ENCODE assay signal across 15 cellular contexts in genomic region chr4:108988514-108989195, GRCh38.
DNase-seq lines count a peak whose midpoint lies in the region; ATAC-seq and TF ChIP-seq lines count a peak whose summit lies in the region.
"Had no signal": no experiment of that assay in that cellular context is flagged by ENCODE, and none has a peak within 500 bp of the region (broad histone marks: within the 10 kb centered on the region; RNA-seq: fewer than 3 reads in every experiment).

No MANE protein-coding gene starts in this region.

- no peaks in the 10 kb centered on the region for H3K36me3 Mint-ChIP-seq in activated T-helper 17 cell treated with anti-CD3 and anti-CD28 coated beads, Interleukin-2, amount 50 U/mL, for 72 hours (ENCODE audit: low read depth)

- POLR2A ChIA-PET in AG04449 (lab: Yijun Ruan, JAX), result no interaction called here

- H3K27me3 Mint-ChIP-seq in activated T-helper 17 cell treated with anti-CD3 and anti-CD28 coated beads, Interleukin-2, amount 50 U/mL, for 72 hours, result no peaks in the 10 kb centered on the region
- H3K27me3 Mint-ChIP-seq: progenitor cell of endocrine pancreas had no signal

- ATAC-seq in GM19324 (IDR thresholded peaks at IDR 0.05; ENCODE audit: low FRiP score, unreplicated experiment) (peak; percentile 81), HG02970 (IDR thresholded peaks at IDR 0.05; ENCODE audit: low FRiP score, unreplicated experiment) (peak; percentile 86), HG02885 (IDR thresholded peaks at IDR 0.05; ENCODE audit: poor library complexity, unreplicated experiment) (no peak)
- ATAC-seq in activated T-helper 17 cell treated with anti-CD3 and anti-CD28 coated beads, Interleukin-2, amount 50 U/mL, for 72 hours (replicated peaks), result peak; percentile 26
- ATAC-seq: left cardiac atrium had no signal

- H3K36me3 ChIP-seq in suprapubic skin, result no peaks in the 10 kb centered on the region
- H3K36me3 ChIP-seq: SJCRH30, tibial nerve had no signal

- no peak overlapping the region for H3K4me3 ChIP-seq in AG04449 (ENCODE audit: low read depth, low read length)
- H3K4me3 ChIP-seq in suprapubic skin, result no peak overlapping the region
- H3K4me3 ChIP-seq: SJCRH30, tibial nerve had no signal

- no peak for TF ChIP-seq POLR2A in suprapubic skin (IDR thresholded peaks at IDR 0.05)

- no peaks in the 10 kb centered on the region for H3K9me3 ChIP-seq in suprapubic skin
- H3K9me3 ChIP-seq: SJCRH30, tibial nerve had no signal

- H3K27ac Mint-ChIP-seq in activated T-helper 17 cell treated with anti-CD3 and anti-CD28 coated beads, Interleukin-2, amount 50 U/mL, for 72 hours, result no peak overlapping the region
- H3K27ac Mint-ChIP-seq: progenitor cell of endocrine pancreas had no signal

- H3K4me3 Mint-ChIP-seq in activated T-helper 17 cell treated with anti-CD3 and anti-CD28 coated beads, Interleukin-2, amount 50 U/mL, for 72 hours, result no peak overlapping the region

- 78% methylated on average over 4 of the region's 4 CpGs for WGBS in suprapubic skin

- no peaks in the 10 kb centered on the region for H3K27me3 ChIP-seq in suprapubic skin
- H3K27me3 ChIP-seq: SJCRH30, tibial nerve had no signal

- TF ChIP-seq CTCF in AG04449 (IDR thresholded peaks at IDR 0.05; ENCODE audit: insufficient read depth, low read length, missing control alignments) (no peak), suprapubic skin (IDR thresholded peaks at IDR 0.05) (no peak)

- H3K27ac ChIP-seq in suprapubic skin, result no peak overlapping the region
- H3K27ac ChIP-seq: SJCRH30, tibial nerve had no signal

- CTCF ChIA-PET in AG04449 (lab: Yijun Ruan, JAX), result no interaction called here

- DNase-seq in AG04449 (ENCODE audit: low read depth, low spot score), result peak; percentile 7
- no peak for DNase-seq in suprapubic skin (ENCODE audit: low spot score in 2 of 2)
- DNase-seq in SIG-M5 (lab: John Stamatoyannopoulos, UW), result no peak
- DNase-seq in NCI-H2227 treated with DMSO at 0.1 percent for 48 hours (lab: John Stamatoyannopoulos, UW), result no peak
- DNase-seq: activated naive CD4-positive, alpha-beta T cell; glutamatergic neuron; left cardiac atrium; NCI-H2081 treated with DMSO at 0.1 percent for 48 hours; SJCRH30 had no signal

- TF ChIP-seq EP300 in suprapubic skin (IDR thresholded peaks at IDR 0.05), result no peak

- H3K4me1 Mint-ChIP-seq in activated T-helper 17 cell treated with anti-CD3 and anti-CD28 coated beads, Interleukin-2, amount 50 U/mL, for 72 hours, result no peaks in the 10 kb centered on the region

- H3K4me1 ChIP-seq in suprapubic skin, result no peaks in the 10 kb centered on the region
- H3K4me1 ChIP-seq: tibial nerve had no signal

- no peaks in the 10 kb centered on the region for H3K9me3 Mint-ChIP-seq in activated T-helper 17 cell treated with anti-CD3 and anti-CD28 coated beads, Interleukin-2, amount 50 U/mL, for 72 hours
